Comparison of ENCODE assay signal across 1 cellular context in the genomic region with DNA sequence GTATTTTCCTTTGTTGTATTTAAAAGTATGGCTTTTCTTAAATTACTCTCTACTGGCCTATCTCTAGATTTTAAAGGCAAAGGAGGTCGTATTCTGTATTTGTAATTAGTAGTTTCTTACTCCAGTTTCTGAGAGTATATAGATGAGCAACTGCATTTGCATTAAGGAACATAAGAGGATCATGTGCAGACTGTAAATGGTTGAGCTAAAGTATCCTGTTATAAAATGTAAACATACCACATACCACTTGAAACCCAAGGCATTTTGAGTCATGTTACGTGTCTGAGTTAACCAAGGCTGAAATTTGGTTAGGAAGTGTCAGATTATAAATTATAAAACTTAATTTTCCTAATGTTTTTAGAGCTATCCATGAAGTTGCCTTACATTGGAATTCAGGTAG.
TF ChIP-seq lines count a peak whose summit lies in the region.

No MANE protein-coding gene starts in this region.

TF ChIP-seq in GM23338, 12 proteins besides CTCF, POLR2A, EP300 and RAD21 (continued from another document):
- TF ChIP-seq REST (IDR thresholded peaks at IDR 0.05; ENCODE audit: unreplicated experiment) (no peak), ZNF114 (CRISPR knock-in tag; IDR thresholded peaks at IDR 0.05) (no peak), EZH2 (IDR thresholded peaks at IDR 0.05; ENCODE audit: low read depth, unreplicated experiment) (no peak), JUNB (IDR thresholded peaks at IDR 0.05; ENCODE audit: unreplicated experiment) (no peak), STAT1 (IDR thresholded peaks at IDR 0.05; ENCODE audit: unreplicated experiment) (no peak)
- TF ChIP-seq, protein P1, sequence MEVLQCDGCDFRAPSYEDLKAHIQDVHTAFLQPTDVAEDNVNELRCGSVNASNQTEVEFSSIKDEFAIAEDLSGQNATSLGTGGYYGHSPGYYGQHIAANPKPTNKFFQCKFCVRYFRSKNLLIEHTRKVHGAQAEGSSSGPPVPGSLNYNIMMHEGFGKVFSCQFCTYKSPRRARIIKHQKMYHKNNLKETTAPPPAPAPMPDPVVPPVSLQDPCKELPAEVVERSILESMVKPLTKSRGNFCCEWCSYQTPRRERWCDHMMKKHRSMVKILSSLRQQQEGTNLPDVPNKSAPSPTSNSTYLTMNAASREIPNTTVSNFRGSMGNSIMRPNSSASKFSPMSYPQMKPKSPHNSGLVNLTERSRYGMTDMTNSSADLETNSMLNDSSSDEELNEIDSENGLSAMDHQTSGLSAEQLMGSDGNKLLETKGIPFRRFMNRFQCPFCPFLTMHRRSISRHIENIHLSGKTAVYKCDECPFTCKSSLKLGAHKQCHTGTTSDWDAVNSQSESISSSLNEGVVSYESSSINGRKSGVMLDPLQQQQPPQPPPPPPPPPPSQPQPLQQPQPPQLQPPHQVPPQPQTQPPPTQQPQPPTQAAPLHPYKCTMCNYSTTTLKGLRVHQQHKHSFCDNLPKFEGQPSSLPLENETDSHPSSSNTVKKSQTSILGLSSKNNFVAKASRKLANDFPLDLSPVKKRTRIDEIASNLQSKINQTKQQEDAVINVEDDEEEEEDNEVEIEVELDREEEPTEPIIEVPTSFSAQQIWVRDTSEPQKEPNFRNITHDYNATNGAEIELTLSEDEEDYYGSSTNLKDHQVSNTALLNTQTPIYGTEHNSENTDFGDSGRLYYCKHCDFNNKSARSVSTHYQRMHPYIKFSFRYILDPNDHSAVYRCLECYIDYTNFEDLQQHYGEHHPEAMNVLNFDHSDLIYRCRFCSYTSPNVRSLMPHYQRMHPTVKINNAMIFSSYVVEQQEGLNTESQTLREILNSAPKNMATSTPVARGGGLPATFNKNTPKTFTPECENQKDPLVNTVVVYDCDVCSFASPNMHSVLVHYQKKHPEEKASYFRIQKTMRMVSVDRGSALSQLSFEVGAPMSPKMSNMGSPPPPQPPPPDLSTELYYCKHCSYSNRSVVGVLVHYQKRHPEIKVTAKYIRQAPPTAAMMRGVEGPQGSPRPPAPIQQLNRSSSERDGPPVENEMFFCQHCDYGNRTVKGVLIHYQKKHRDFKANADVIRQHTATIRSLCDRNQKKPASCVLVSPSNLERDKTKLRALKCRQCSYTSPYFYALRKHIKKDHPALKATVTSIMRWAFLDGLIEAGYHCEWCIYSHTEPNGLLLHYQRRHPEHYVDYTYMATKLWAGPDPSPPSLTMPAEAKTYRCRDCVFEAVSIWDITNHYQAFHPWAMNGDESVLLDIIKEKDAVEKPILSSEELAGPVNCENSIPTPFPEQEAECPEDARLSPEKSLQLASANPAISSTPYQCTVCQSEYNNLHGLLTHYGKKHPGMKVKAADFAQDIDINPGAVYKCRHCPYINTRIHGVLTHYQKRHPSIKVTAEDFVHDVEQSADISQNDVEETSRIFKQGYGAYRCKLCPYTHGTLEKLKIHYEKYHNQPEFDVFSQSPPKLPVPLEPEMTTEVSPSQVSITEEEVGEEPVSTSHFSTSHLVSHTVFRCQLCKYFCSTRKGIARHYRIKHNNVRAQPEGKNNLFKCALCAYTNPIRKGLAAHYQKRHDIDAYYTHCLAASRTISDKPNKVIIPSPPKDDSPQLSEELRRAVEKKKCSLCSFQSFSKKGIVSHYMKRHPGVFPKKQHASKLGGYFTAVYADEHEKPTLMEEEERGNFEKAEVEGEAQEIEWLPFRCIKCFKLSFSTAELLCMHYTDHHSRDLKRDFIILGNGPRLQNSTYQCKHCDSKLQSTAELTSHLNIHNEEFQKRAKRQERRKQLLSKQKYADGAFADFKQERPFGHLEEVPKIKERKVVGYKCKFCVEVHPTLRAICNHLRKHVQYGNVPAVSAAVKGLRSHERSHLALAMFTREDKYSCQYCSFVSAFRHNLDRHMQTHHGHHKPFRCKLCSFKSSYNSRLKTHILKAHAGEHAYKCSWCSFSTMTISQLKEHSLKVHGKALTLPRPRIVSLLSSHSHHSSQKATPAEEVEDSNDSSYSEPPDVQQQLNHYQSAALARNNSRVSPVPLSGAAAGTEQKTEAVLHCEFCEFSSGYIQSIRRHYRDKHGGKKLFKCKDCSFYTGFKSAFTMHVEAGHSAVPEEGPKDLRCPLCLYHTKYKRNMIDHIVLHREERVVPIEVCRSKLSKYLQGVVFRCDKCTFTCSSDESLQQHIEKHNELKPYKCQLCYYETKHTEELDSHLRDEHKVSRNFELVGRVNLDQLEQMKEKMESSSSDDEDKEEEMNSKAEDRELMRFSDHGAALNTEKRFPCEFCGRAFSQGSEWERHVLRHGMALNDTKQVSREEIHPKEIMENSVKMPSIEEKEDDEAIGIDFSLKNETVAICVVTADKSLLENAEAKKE (CRISPR knock-in tag; IDR thresholded peaks at IDR 0.05): no peak
TF ChIP-seq in GM23338: peak in this region for 0.
